ENCODE assay signal across 28 cellular contexts in the genomic region with DNA sequence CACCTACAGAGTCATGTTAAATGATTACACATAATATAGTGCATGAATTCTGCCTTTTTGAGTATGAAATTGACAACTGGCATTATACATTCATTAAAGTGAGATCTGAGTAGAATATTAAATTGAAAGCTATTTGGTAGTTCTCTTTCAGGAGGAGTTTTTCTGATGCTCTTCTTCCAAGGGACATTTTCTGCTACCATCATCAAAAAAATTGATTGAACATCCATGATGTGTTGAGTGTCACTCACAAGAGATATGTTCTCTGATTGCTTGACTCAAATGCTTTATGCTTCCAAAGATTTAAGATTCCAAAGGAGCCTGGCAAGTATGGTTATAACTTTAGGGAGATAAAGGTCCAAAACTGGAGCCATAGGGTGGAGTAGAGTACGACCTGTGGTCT.
"Had no signal": no experiment of that assay in that cellular context is flagged by ENCODE, and none has a peak within 500 bp of the region (broad histone marks: within the 10 kb centered on the region; RNA-seq: fewer than 3 reads in every experiment).

No MANE protein-coding gene starts in this region.

- ATAC-seq: natural killer cell; psoas muscle; right cardiac atrium; sciatic nerve; stimulated activated memory B cell treated with anti-CD40 and anti-IgM and Interleukin-4, amounts not matched to agents 10 μg/mL and 1 μg/mL and 100 μg/mL, for 72 hours; stimulated activated naive CD8-positive, alpha-beta T cell treated with anti-CD3 and anti-CD28 coated beads, Interleukin-15, amount 100 ng/mL, for 72 hours; stimulated activated naive CD8-positive, alpha-beta T cell treated with anti-CD3 and anti-CD28 coated beads, Interleukin-15, Interleukin-2, amounts not matched to agents 100 U/mL and 50 U/mL, for 24 hours; upper lobe of right lung had no signal

- H3K4me2 ChIP-seq: neural progenitor cell, smooth muscle cell had no signal

- H3K4me3 ChIP-seq: neural progenitor cell, ovary, psoas muscle, skin epidermis, smooth muscle cell, spleen, suprapubic skin, testis, tibial artery, transverse colon, upper lobe of right lung, uterus had no signal

- H3K27ac ChIP-seq: neural progenitor cell, ovary, parathyroid adenoma, psoas muscle, skin epidermis, spleen, suprapubic skin, testis, tibial artery, transverse colon, upper lobe of right lung, uterus had no signal

- H3K36me3 ChIP-seq: neural progenitor cell, ovary, spleen, suprapubic skin, tibial artery, transverse colon, upper lobe of right lung, uterus had no signal

- H3K4me1 ChIP-seq: neural progenitor cell, spleen, testis, transverse colon, upper lobe of right lung had no signal

- H3K9me3 ChIP-seq: ovary, suprapubic skin, testis, tibial artery, transverse colon, upper lobe of right lung, uterus had no signal

- DNase-seq: natural killer cell; occipital lobe; ovary; posterior cingulate gyrus; psoas muscle; right cardiac atrium; spleen; stimulated activated CD4-positive, alpha-beta T cell treated with anti-CD3 and anti-CD28 coated beads, Interleukin-12 subunit alpha, Interleukin-12 subunit beta, amount 100 ng/mL, for 4 hours; stimulated activated CD4-positive, alpha-beta T cell treated with anti-CD3 and anti-CD28 coated beads, Interleukin-1b, Interleukin-23, amount 100 ng/mL, for 48 hours; stimulated activated CD4-positive, alpha-beta T cell treated with anti-CD3 and anti-CD28 coated beads, Interleukin-4, amount 100 ng/mL, for 1 hour; stimulated activated CD4-positive, alpha-beta T cell treated with anti-CD3 and anti-CD28 coated beads, Interleukin-4, amount 100 ng/mL, for 4 hours; stimulated activated CD8-positive, alpha-beta memory T cell treated with anti-CD3 and anti-CD28 coated beads, Interleukin-4, amount 100 ng/mL, for 48 hours; stimulated activated naive CD4-positive, alpha-beta T cell; stimulated activated naive CD8-positive, alpha-beta T cell treated with anti-CD3 and anti-CD28 coated beads, Interleukin-15, amount 100 ng/mL, for 72 hours; stimulated activated naive CD8-positive, alpha-beta T cell treated with anti-CD3 and anti-CD28 coated beads, Interleukin-15, Interleukin-2, amounts not matched to agents 100 U/mL and 50 U/mL, for 24 hours; substantia nigra; testis; tibial artery; transverse colon; upper lobe of right lung; uterus had no signal

- H3K27me3 ChIP-seq: neural progenitor cell, ovary, suprapubic skin, testis, tibial artery, transverse colon, upper lobe of right lung, uterus had no signal
